Comparison of ENCODE assay signal across 8 cellular contexts in genomic region chr15:41695750-41696436, GRCh38. TPM values are rescaled to one million over a fixed set of nuclear protein-coding genes. Genes with fewer than 3 reads are reported as not detected.
DNase-seq lines count a peak whose midpoint lies in the region; ATAC-seq, FAIRE-seq and TF ChIP-seq lines count a peak whose summit lies in the region.

No MANE protein-coding gene starts in this region.

- peak; percentile 92 for FAIRE-seq in GM18507 (lab: Jason Lieb, UNC)
- FAIRE-seq in islet of Langerhans (lab: Jason Lieb, UNC): peak; percentile 30

- H3K4me3 ChIP-seq in Panc1 (ENCODE audit: low read depth in 2 of 2, low read length in 2 of 2): no peak overlapping the region

- peak overlapping the region; percentile 60; the same call in 1 of the 2 replicates for H3K27ac ChIP-seq in Panc1 (ENCODE audit: low read length)

- CTCF ChIA-PET in Panc1 (lab: Charles Lee): interaction anchor here (0.6 to 0.7 kb wide), 2 partner anchors 18 to 358 kb away, joined by 3 to 4 read pairs; no protein-coding TSS in a partner anchor

- H3K4me3 Mint-ChIP-seq in activated naive CD8-positive, alpha-beta T cell: peak overlapping the region; percentile 52

- peaks cover 9% of the 10 kb centered on the region for H3K36me3 Mint-ChIP-seq in activated naive CD8-positive, alpha-beta T cell

- peaks cover 22% of the 10 kb centered on the region for H3K4me1 ChIP-seq in Panc1 (ENCODE audit: control insufficient read depth, insufficient read depth, low read length)

- peak overlapping the region; percentile 79 for H3K27ac Mint-ChIP-seq in activated naive CD8-positive, alpha-beta T cell

- peak; percentile 85 for ATAC-seq in HG02938 (IDR thresholded peaks at IDR 0.05; ENCODE audit: unreplicated experiment)
- peak; percentile 60; the same call in 1 of the 2 replicates for ATAC-seq in Panc1

- intact Hi-C loops in Panc1 (cut with micrococcal nuclease; ENCODE audit: unreplicated experiment): no loop called here

- BruUV-seq in Panc1 (replicated peaks; lab: Mats Ljungman, UMichigan): no TSS peak

- 0 out of 2 replicates have a peak, but pooled peaks cover 2% of the 10 kb centered on the region for H3K36me3 ChIP-seq in Panc1 (ENCODE audit: control insufficient read depth, insufficient read depth, low read length)

- no peaks in the 10 kb centered on the region for H3K27me3 Mint-ChIP-seq in activated naive CD8-positive, alpha-beta T cell

- in situ Hi-C loops in Panc1 (cut with HindIII; ENCODE audit: low pct_unique_long_range_greater_than_20kb, low sequenced_read_pairs): no loop called here

- POLR2A ChIA-PET in Panc1 (lab: Charles Lee): no interaction called here

- peak; percentile 10 for DNase-seq in AG08395 (ENCODE audit: low spot score)
- DNase-seq in GM18507 (ENCODE audit: extremely low spot score, insufficient read length, low read depth): peak; percentile 54
- no peak for DNase-seq in Panc1 (ENCODE audit: low read depth, low spot score)
- peak; percentile 70 for DNase-seq in superior temporal gyrus (ENCODE audit: extremely low spot score)
- no peak for DNase-seq in NCI-H128 (lab: John Stamatoyannopoulos, UW; ENCODE audit: unreplicated experiment)

- no peaks in the 10 kb centered on the region for H3K27me3 ChIP-seq in Panc1 (ENCODE audit: control insufficient read depth, insufficient read depth, low read length)

- H3K4me1 Mint-ChIP-seq in activated naive CD8-positive, alpha-beta T cell (ENCODE audit: low read depth): peaks cover 61% of the 10 kb centered on the region

- H3K9me3 Mint-ChIP-seq in activated naive CD8-positive, alpha-beta T cell (ENCODE audit: low read depth): no peaks in the 10 kb centered on the region

- peak; percentile 60; the same call in 1 of the 2 replicates for TF ChIP-seq CTCF in Panc1 (IDR thresholded peaks at IDR 0.05)

- no peaks in the 10 kb centered on the region for H3K9me3 ChIP-seq in Panc1 (ENCODE audit: control insufficient read depth, insufficient read depth, low read depth, low read length)

RNA-seq across cellular contexts. Expression of gene MGA, which starts 35.7 kb away (rescaled TPM):
- 43.6 TPM for total RNA-seq in Panc1 (2021; ENCODE audit: unreplicated experiment)
- polyA plus RNA-seq in Panc1 (2012; ENCODE audit: insufficient read length): 9.0 TPM

Comparison
In these comparisons a context has a peak if more than half of its experiments do, and no peak if none do; other contexts are left out.
1. DNase-seq: peak in AG08395 (single experiment), GM18507 (single experiment) and superior temporal gyrus (single experiment); none in Panc1 (single experiment) and NCI-H128 (single experiment).